In the genomic region with DNA sequence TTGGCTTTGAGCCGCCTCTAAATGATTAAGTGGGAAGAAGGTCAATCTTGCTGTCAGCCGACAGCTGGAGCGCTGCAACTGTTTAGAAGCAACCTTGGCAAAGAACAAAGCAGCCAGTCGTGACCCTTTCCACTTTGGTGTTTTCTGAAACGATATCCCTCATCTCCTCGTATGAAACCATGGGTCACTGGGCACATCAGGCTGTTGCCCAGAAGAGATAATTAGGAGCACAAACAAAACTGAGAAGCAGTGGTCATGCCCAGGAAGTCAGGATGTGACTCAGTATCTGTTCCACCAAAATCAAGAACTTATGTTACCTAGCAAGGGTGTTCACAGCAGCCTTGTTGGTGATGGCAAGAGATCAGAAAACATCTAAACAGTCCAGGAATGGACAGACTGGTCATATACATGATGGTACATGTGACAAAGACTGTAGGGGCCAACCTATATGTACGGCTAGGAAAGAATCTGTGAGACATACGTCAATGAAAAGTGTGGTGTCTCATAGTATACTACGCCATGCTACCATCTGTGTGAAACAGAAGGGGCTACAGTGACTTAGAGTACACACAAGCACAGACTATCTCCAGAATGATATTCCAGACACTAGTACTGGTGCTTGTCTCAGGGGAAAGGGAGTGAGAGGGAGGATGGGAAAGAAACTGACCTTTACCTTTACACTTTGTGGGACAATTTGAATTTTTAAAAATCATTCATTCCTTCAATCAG, we compare ENCODE assay signal across 9 cellular contexts. TPM values are rescaled to one million over a fixed set of nuclear protein-coding genes. Genes with fewer than 3 reads are reported as not detected.
DNase-seq lines count a peak whose midpoint lies in the region; ATAC-seq, FAIRE-seq and TF ChIP-seq lines count a peak whose summit lies in the region.
"Had no signal": no experiment of that assay in that cellular context is flagged by ENCODE, and none has a peak within 500 bp of the region (broad histone marks: within the 10 kb centered on the region; RNA-seq: fewer than 3 reads in every experiment).

No MANE protein-coding gene starts in this region.

- H3K27ac ChIP-seq in brain microvascular endothelial cell (peak overlapping the region; percentile 26), lung (ENCODE audit: low read depth in 1 of 2, low read length in 1 of 2) (peak overlapping the region; percentile 79 to 84), vagina (peak overlapping the region; percentile 79), small intestine (ENCODE audit: low read depth in 1 of 2, low read length in 1 of 2) (peak overlapping the region in 1 of 2 donors; percentile 89)

- TF ChIP-seq CTCF in brain microvascular endothelial cell (IDR thresholded peaks at IDR 0.05; ENCODE audit: low read depth, low read length, missing control alignments), result no peak
- TF ChIP-seq CTCF in lung (IDR thresholded peaks at IDR 0.05; ENCODE audit: control extremely low read depth, extremely low read depth), result no peak
- TF ChIP-seq CTCF in vagina (IDR thresholded peaks at IDR 0.05), result no peak

- intact Hi-C loops in vagina (cut with DNase I), result no loop called here
- intact Hi-C loops in head of caudate nucleus (cut with DNase I), result loop anchor here (10.0 kb wide), 1 partner anchor 319 kb away; no protein-coding TSS in a partner anchor

- DNase-seq in activated naive CD4-positive, alpha-beta T cell treated with anti-CD3 and anti-CD28 coated beads, Interleukin-2, amount 50 U/mL, for 16 hours, result no peak
- peak; percentile 46 for DNase-seq in brain microvascular endothelial cell
- no peak for DNase-seq in lung (ENCODE audit: low spot score)
- DNase-seq in vagina (ENCODE audit: extremely low spot score in 2 of 2), result peak in 1 of 2 donors; percentile 83
- no peak for DNase-seq in Ammon's horn (ENCODE audit: low spot score)
- no peak for DNase-seq in head of caudate nucleus
- DNase-seq in small intestine, result no peak
- DNase-seq: DND-41 had no signal

- H3K4me1 Mint-ChIP-seq in activated naive CD4-positive, alpha-beta T cell treated with anti-CD3 and anti-CD28 coated beads, Interleukin-2, amount 50 U/mL, for 24 hours, result peaks cover 43% of the 10 kb centered on the region

- in situ Hi-C loops in brain microvascular endothelial cell (cut with HindIII; ENCODE audit: low pct_ligation_motif_present, low sequenced_read_pairs), result no loop called here

- no peak for FAIRE-seq in small intestine (lab: Jason Lieb, UNC)

- peaks cover 9% of the 10 kb centered on the region for H3K36me3 Mint-ChIP-seq in activated naive CD4-positive, alpha-beta T cell treated with anti-CD3 and anti-CD28 coated beads, Interleukin-2, amount 50 U/mL, for 24 hours

- H3K4me3 ChIP-seq in brain microvascular endothelial cell (ENCODE audit: low read depth, low read length) (no peak overlapping the region), lung (no peak overlapping the region), vagina (no peak overlapping the region), small intestine (ENCODE audit: low read depth in 1 of 2, low read length in 2 of 2) (no peak overlapping the region)

- WGBS in lung, 2 donors, result 63% methylated on average over 9 of the region's 9 CpGs
- 61 to 82% (median 81%) methylated on average over 9 of the region's 9 CpGs for WGBS in small intestine, 3 donors

- H3K27me3 Mint-ChIP-seq in activated naive CD4-positive, alpha-beta T cell treated with anti-CD3 and anti-CD28 coated beads, Interleukin-2, amount 50 U/mL, for 24 hours, result no peaks in the 10 kb centered on the region

- peak; percentile 31 for ATAC-seq in lung (ENCODE audit: insufficient read depth, low FRiP score)

- peaks cover 13 to 15% of the 10 kb centered on the region in 2 donors for H3K4me1 ChIP-seq in lung (ENCODE audit: control insufficient read depth in 2 of 2, insufficient read depth in 2 of 2, low read length in 2 of 2)
- peaks cover 62% of the 10 kb centered on the region for H3K4me1 ChIP-seq in vagina
- peaks cover 0 to 3% of the 10 kb centered on the region in 2 donors for H3K4me1 ChIP-seq in small intestine (ENCODE audit: control insufficient read depth in 2 of 2, insufficient read depth in 1 of 2, low read depth in 1 of 2, low read length in 1 of 2)

- H3K9me3 ChIP-seq in lung (ENCODE audit: control insufficient read depth in 2 of 2, insufficient read depth in 1 of 2, low read length in 1 of 2), result no peaks in the 10 kb centered on the region
- no peaks in the 10 kb centered on the region for H3K9me3 ChIP-seq in vagina
- H3K9me3 ChIP-seq in small intestine (ENCODE audit: control insufficient read depth, low read depth), result no peaks in the 10 kb centered on the region

- H3K4me3 Mint-ChIP-seq in activated naive CD4-positive, alpha-beta T cell treated with anti-CD3 and anti-CD28 coated beads, Interleukin-2, amount 50 U/mL, for 24 hours, result no peak overlapping the region

- H3K27me3 ChIP-seq in brain microvascular endothelial cell (replicated peaks), result no peaks in the 10 kb centered on the region
- no peaks in the 10 kb centered on the region for H3K27me3 ChIP-seq in lung (ENCODE audit: control insufficient read depth, insufficient read depth)
- H3K27me3 ChIP-seq in vagina, result no peaks in the 10 kb centered on the region
- H3K27me3 ChIP-seq in small intestine (ENCODE audit: control insufficient read depth in 2 of 2, insufficient read depth in 2 of 2, low read length in 2 of 2), result no peaks in the 10 kb centered on the region

- H3K36me3 ChIP-seq in brain microvascular endothelial cell (replicated peaks) (no peaks in the 10 kb centered on the region), lung (ENCODE audit: control insufficient read depth in 2 of 2, insufficient read depth in 2 of 2, low read length in 2 of 2) (peaks cover 11 to 15% of the 10 kb centered on the region in 2 donors), vagina (peaks cover 0 to 31% of the 10 kb centered on the region in 2 donors), small intestine (ENCODE audit: control insufficient read depth in 2 of 2, insufficient read depth in 2 of 2, low read length in 2 of 2) (peaks cover 11 to 22% of the 10 kb centered on the region in 2 donors)

- no peak for TF ChIP-seq POLR2A in vagina (IDR thresholded peaks at IDR 0.05)

- H3K27ac Mint-ChIP-seq in activated naive CD4-positive, alpha-beta T cell treated with anti-CD3 and anti-CD28 coated beads, Interleukin-2, amount 50 U/mL, for 24 hours, result peak overlapping the region; percentile 56

- H3K9me3 Mint-ChIP-seq in activated naive CD4-positive, alpha-beta T cell treated with anti-CD3 and anti-CD28 coated beads, Interleukin-2, amount 50 U/mL, for 24 hours, result no peaks in the 10 kb centered on the region

RNA-seq across cellular contexts. Expression of a gene that starts 22.4 kb away (rescaled TPM):
- total RNA-seq in lung (10 to 100 TPM; 41.6 to 43.8 TPM), vagina (22.3 TPM)
- polyA plus RNA-seq in lung (10 to 100 TPM; 26.5 to 36.5 TPM), small intestine (10 to 100 TPM; 11.2 to 18.1 (median 16.8) TPM)

RNA-seq across cellular contexts. Expression of a gene that starts 40.2 kb away (rescaled TPM):
- total RNA-seq in lung (10 to 100 TPM; 47.6 to 53.2 TPM), vagina (56.2 TPM)
- polyA plus RNA-seq in lung (10 to 100 TPM in 1 of 2 donors, 1 to 10 TPM in 1; 9.9 to 10.9 TPM), small intestine (1 to 10 TPM; 2.2 to 9.1 (median 8.4) TPM)
